11 cellular contexts compared by ENCODE assay signal in genomic region chr14:92688434-92689375, GRCh38. TPM values are rescaled to one million over a fixed set of nuclear protein-coding genes. Genes with fewer than 3 reads are reported as not detected.
A peak's percentile ranks its signal among the peaks of the same experiment; 100 is the strongest.
DNase-seq lines count a peak whose midpoint lies in the region; ATAC-seq and TF ChIP-seq lines count a peak whose summit lies in the region.
"Had no signal": no experiment of that assay in that cellular context is flagged by ENCODE, and none has a peak within 500 bp of the region (broad histone marks: within the 10 kb centered on the region; RNA-seq: fewer than 3 reads in every experiment).

No MANE protein-coding gene starts in this region.

- 88% methylated on average over 30 of the region's 30 CpGs for WGBS in heart right ventricle, 2 donors
- WGBS in mesenchymal stem cell: 84% methylated on average over 29 of the region's 30 CpGs

- no peak overlapping the region for H2AK5ac ChIP-seq in mesenchymal stem cell (ENCODE audit: low read length, severe bottlenecking)

- no peak for TF ChIP-seq CTCF in heart right ventricle (IDR thresholded peaks at IDR 0.05)
- no peak for TF ChIP-seq CTCF in Panc1 (IDR thresholded peaks at IDR 0.05)
- TF ChIP-seq CTCF in upper lobe of right lung (IDR thresholded peaks at IDR 0.05): no peak

- no peak overlapping the region for H3K23ac ChIP-seq in mesenchymal stem cell (ENCODE audit: low read length in 2 of 2)

- intact Hi-C loops in heart right ventricle (cut with DNase I) (loop anchor here in 6 of 10 donors (10.0 kb wide), 5 partner anchors 96 to 564 kb away; partner anchors contain the start of genes CPSF2 (in 1 of the 6) and NDUFB1 (in 1 of the 6)), Right ventricle myocardium inferior (cut with DNase I) (loop anchor here (10.0 kb wide), 1 partner anchor 564 kb away; the partner anchor contains the start of genes CPSF2 and NDUFB1), Panc1 (cut with micrococcal nuclease; ENCODE audit: unreplicated experiment) (no loop called here), upper lobe of right lung (cut with DNase I) (no loop called here)

- H3K27ac ChIP-seq in heart right ventricle (no peak overlapping the region), Panc1 (ENCODE audit: low read length) (no peak overlapping the region), mesenchymal stem cell (ENCODE audit: low read length, poor library complexity, severe bottlenecking) (no peak overlapping the region), upper lobe of right lung (no peak overlapping the region)
- H3K27ac ChIP-seq: uterus, VCaP had no signal

- no peaks in the 10 kb centered on the region for H3K27me3 Mint-ChIP-seq in activated T-helper 17 cell treated with anti-CD3 and anti-CD28 coated beads, Interleukin-2, amount 50 U/mL, for 72 hours

- H3K14ac ChIP-seq in mesenchymal stem cell (ENCODE audit: low read length in 2 of 2): no peak overlapping the region

- peaks cover 17% of the 10 kb centered on the region for H3K36me3 Mint-ChIP-seq in activated T-helper 17 cell treated with anti-CD3 and anti-CD28 coated beads, Interleukin-2, amount 50 U/mL, for 72 hours (ENCODE audit: low read depth)

- no peak overlapping the region for H3K4me3 Mint-ChIP-seq in activated T-helper 17 cell treated with anti-CD3 and anti-CD28 coated beads, Interleukin-2, amount 50 U/mL, for 72 hours

- H2AFZ ChIP-seq in mesenchymal stem cell (ENCODE audit: low read depth, low read length): no peak overlapping the region

- CTCF ChIA-PET in Panc1 (lab: Charles Lee): interaction anchor here (1.2 kb wide), 1 partner anchor 125 kb away, joined by 6 read pairs; no protein-coding TSS in a partner anchor

- no peak overlapping the region for H2BK120ac ChIP-seq in mesenchymal stem cell (ENCODE audit: low read depth, low read length)

- H3K4ac ChIP-seq in mesenchymal stem cell (ENCODE audit: low read depth in 1 of 2, low read length in 2 of 2): no peak overlapping the region

- H3K4me3 ChIP-seq in heart right ventricle (peak overlapping the region in 6 of 10 donors; percentile 36 to 56 (median 48)), Panc1 (ENCODE audit: low read depth in 2 of 2, low read length in 2 of 2) (peak overlapping the region; percentile 40 to 46; a peak in 3 of 4 replicates), mesenchymal stem cell (ENCODE audit: insufficient read depth in 1 of 2, low read depth in 1 of 2, low read length in 2 of 2) (no peak overlapping the region), upper lobe of right lung (peak overlapping the region; percentile 44)

- H3K9me3 Mint-ChIP-seq in activated T-helper 17 cell treated with anti-CD3 and anti-CD28 coated beads, Interleukin-2, amount 50 U/mL, for 72 hours: no peaks in the 10 kb centered on the region

- no peak overlapping the region for H3K27ac Mint-ChIP-seq in activated T-helper 17 cell treated with anti-CD3 and anti-CD28 coated beads, Interleukin-2, amount 50 U/mL, for 72 hours

- no peak overlapping the region for H3K4me2 ChIP-seq in mesenchymal stem cell (ENCODE audit: low read length, poor library complexity, severe bottlenecking)

- BruUV-seq in Panc1 (replicated peaks; lab: Mats Ljungman, UMichigan): no TSS peak

- H3K18ac ChIP-seq in mesenchymal stem cell (ENCODE audit: low read depth in 1 of 2, low read length in 2 of 2): no peak overlapping the region

- H2BK15ac ChIP-seq in mesenchymal stem cell (ENCODE audit: low read depth, poor library complexity, severe bottlenecking): no peak overlapping the region

- peak overlapping the region; percentile 53 for H4K91ac ChIP-seq in mesenchymal stem cell (ENCODE audit: low read length)

- no peak overlapping the region for H3K9ac ChIP-seq in mesenchymal stem cell (ENCODE audit: low read length)

- H3K27me3 ChIP-seq in heart right ventricle: no peaks in the 10 kb centered on the region
- H3K27me3 ChIP-seq in Panc1 (ENCODE audit: control insufficient read depth, insufficient read depth, low read length): no peaks in the 10 kb centered on the region
- H3K27me3 ChIP-seq in mesenchymal stem cell (ENCODE audit: control insufficient read depth in 1 of 2, insufficient read depth in 1 of 2, low read length in 2 of 2): peaks cover 0 to 8% of the 10 kb centered on the region in 2 experiments
- H3K27me3 ChIP-seq in upper lobe of right lung: no peaks in the 10 kb centered on the region
- H3K27me3 ChIP-seq: uterus had no signal

- H3K9me3 ChIP-seq in heart right ventricle (no peaks in the 10 kb centered on the region), Panc1 (ENCODE audit: control insufficient read depth, insufficient read depth, low read depth, low read length) (no peaks in the 10 kb centered on the region), mesenchymal stem cell (ENCODE audit: control insufficient read depth, low read length) (no peaks in the 10 kb centered on the region), upper lobe of right lung (no peaks in the 10 kb centered on the region)
- H3K9me3 ChIP-seq: uterus had no signal

- no peak overlapping the region for H4K8ac ChIP-seq in mesenchymal stem cell (ENCODE audit: low read length)

- POLR2A ChIA-PET in Panc1 (lab: Charles Lee): interaction anchor here (0.7 kb wide), 1 partner anchor 15 kb away, joined by 12 read pairs; no protein-coding TSS in a partner anchor

- ATAC-seq in heart right ventricle (no peak), Right ventricle myocardium inferior (no peak), Panc1 (no peak), upper lobe of right lung (no peak)
- ATAC-seq in activated T-helper 17 cell treated with anti-CD3 and anti-CD28 coated beads, Interleukin-2, amount 50 U/mL, for 72 hours (replicated peaks): no peak

- H2BK12ac ChIP-seq in mesenchymal stem cell (ENCODE audit: low read length in 2 of 2): no peak overlapping the region

- H3K79me1 ChIP-seq in mesenchymal stem cell (replicated peaks; ENCODE audit: low read length, poor library complexity, severe bottlenecking): no peaks in the 10 kb centered on the region

- H2BK5ac ChIP-seq in mesenchymal stem cell (ENCODE audit: low read depth, low read length, poor library complexity, severe bottlenecking): no peak overlapping the region

- H3K4me1 Mint-ChIP-seq in activated T-helper 17 cell treated with anti-CD3 and anti-CD28 coated beads, Interleukin-2, amount 50 U/mL, for 72 hours: no peaks in the 10 kb centered on the region

- H3K4me1 ChIP-seq in heart right ventricle: peaks cover 11 to 36% (median 25%) of the 10 kb centered on the region in 9 donors
- H3K4me1 ChIP-seq in Panc1 (ENCODE audit: control insufficient read depth, insufficient read depth, low read length): no peaks in the 10 kb centered on the region; the same call in 1 of the 2 replicates
- peaks cover 23% of the 10 kb centered on the region for H3K4me1 ChIP-seq in mesenchymal stem cell (ENCODE audit: control insufficient read depth, insufficient read depth, low read depth, low read length)
- H3K4me1 ChIP-seq in upper lobe of right lung: peaks cover 18% of the 10 kb centered on the region

- in situ Hi-C loops in Panc1 (cut with HindIII; ENCODE audit: low pct_unique_long_range_greater_than_20kb, low sequenced_read_pairs): no loop called here

- H3K36me3 ChIP-seq in heart right ventricle (peaks cover 0 to 64% (median 5%) of the 10 kb centered on the region in 9 donors), Panc1 (ENCODE audit: control insufficient read depth, insufficient read depth, low read length) (no peaks in the 10 kb centered on the region), mesenchymal stem cell (ENCODE audit: control insufficient read depth in 1 of 2, insufficient read depth in 2 of 2, low read depth in 1 of 2, low read length in 2 of 2) (peaks cover 41 to 42% of the 10 kb centered on the region in 2 experiments), upper lobe of right lung (peaks cover 46% of the 10 kb centered on the region)
- H3K36me3 ChIP-seq: uterus had no signal

- DNase-seq in heart right ventricle: no peak
- DNase-seq in Right ventricle myocardium inferior (ENCODE audit: missing footprints): no peak
- no peak for DNase-seq in Panc1 (ENCODE audit: low read depth, low spot score)
- no peak for DNase-seq in mesenchymal stem cell
- peak; percentile 63 for DNase-seq in upper lobe of right lung
- DNase-seq in RPMI8226: no peak
- DNase-seq in glomerular visceral epithelial cell (ENCODE audit: extremely low spot score): no peak
- DNase-seq: hippocampal formation, uterus had no signal

RNA-seq across cellular contexts. Expression of gene LGMN, which starts 59.7 kb away (rescaled TPM):
- total RNA-seq in heart right ventricle (100 to 1,000 TPM in 5 of 10 donors, 10 to 100 TPM in 5; 82.2 to 211 (median 103) TPM), Right ventricle myocardium inferior (122 TPM), Panc1 (2021; ENCODE audit: unreplicated experiment) (37.2 TPM), upper lobe of right lung (140 TPM)
- polyA plus RNA-seq in heart right ventricle: 100 to 1,000 TPM in 1 of 2 donors, 10 to 100 TPM in 1; 92.4 to 125 TPM
- 77.8 TPM for polyA plus RNA-seq in Panc1 (2012; ENCODE audit: insufficient read length)
- 83.7 TPM for polyA plus RNA-seq in mesenchymal stem cell (2013, experiment 1 of 2)
- polyA plus RNA-seq in mesenchymal stem cell (2013, experiment 2 of 2): 86.4 TPM
- total RNA-seq in activated T-helper 17 cell treated with anti-CD3 and anti-CD28 coated beads, Interleukin-2, amount 50 U/mL, for 72 hours: 10 to 100 TPM in 1 of 2 donors, 1 to 10 TPM in 1; 3.6 to 16.5 TPM

Comparison
In these comparisons a context has a peak if more than half of its experiments do, and no peak if none do; other contexts are left out.
1. H3K4me3 ChIP-seq: peak in heart right ventricle (6 of 10), Panc1 (2 of 2) and upper lobe of right lung (single experiment); none in mesenchymal stem cell (0 of 2).
2. intact Hi-C loops: an anchor here in heart right ventricle (10.0 kb wide) and Right ventricle myocardium inferior (10.0 kb wide); none called in Panc1 and upper lobe of right lung.